In genomic region chr15:88246666-88247446, GRCh38 we compare ENCODE assay signal across 1 cellular context.
TF ChIP-seq lines count a peak whose summit lies in the region.

No MANE protein-coding gene starts in this region.

TF ChIP-seq in endothelial cell of umbilical vein, 7 proteins besides CTCF, POLR2A, EP300 and RAD21 (continued from another document):
- TF ChIP-seq FOS (IDR thresholded peaks at IDR 0.05; ENCODE audit: borderline replicate concordance, insufficient read depth, low read length): no peak
- no peak for TF ChIP-seq JUN (IDR thresholded peaks at IDR 0.05; ENCODE audit: borderline replicate concordance, insufficient read depth, insufficient read length, low read depth)
- no peak for TF ChIP-seq POLR2AphosphoS5 (IDR thresholded peaks at IDR 0.05; ENCODE audit: insufficient read depth, low read depth, low read length)
